ENCODE assay signal across 24 cellular contexts in the genomic region with DNA sequence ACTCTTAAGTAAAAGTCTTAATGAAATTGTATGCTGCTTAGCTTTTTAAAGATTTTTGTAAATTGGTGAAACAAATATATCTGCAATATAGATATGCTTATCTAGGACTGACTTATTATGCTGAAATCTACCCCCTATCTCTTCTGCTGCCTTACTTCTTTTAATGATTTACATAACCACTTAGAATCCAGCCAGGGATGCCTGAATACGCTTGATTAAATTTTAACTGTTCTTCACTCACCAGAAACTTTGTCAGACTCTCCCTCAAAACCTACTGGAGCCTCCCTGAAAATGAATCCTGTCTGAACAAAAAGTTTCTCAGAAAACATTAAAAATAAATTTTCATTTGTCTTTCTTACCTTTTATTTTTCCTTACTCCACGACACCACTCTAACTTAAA.
DNase-seq lines count a peak whose midpoint lies in the region; ATAC-seq, FAIRE-seq and TF ChIP-seq lines count a peak whose summit lies in the region.
"Had no signal": no experiment of that assay in that cellular context is flagged by ENCODE, and none has a peak within 500 bp of the region (broad histone marks: within the 10 kb centered on the region; RNA-seq: fewer than 3 reads in every experiment).

No MANE protein-coding gene starts in this region.

- TF ChIP-seq CTCF in A549 (IDR thresholded peaks at IDR 0.05) (no peak), GM23338 (conservative IDR thresholded peaks at IDR 0.05; ENCODE audit: low read depth in 2 of 2) (no peak), SU-DHL-6 (IDR thresholded peaks at IDR 0.05; ENCODE audit: insufficient read depth, low read length, poor library complexity, severe bottlenecking) (no peak)

- H4K20me1 ChIP-seq in GM23338 (replicated peaks; ENCODE audit: insufficient read depth) (no peaks in the 10 kb centered on the region), SU-DHL-6 (ENCODE audit: low read depth, low read length) (no peaks in the 10 kb centered on the region)

- H3K27ac ChIP-seq in A549: no peak overlapping the region; a peak in 1 of 6 replicates
- no peak overlapping the region for H3K27ac ChIP-seq in GM23338 (ENCODE audit: low read depth)
- peak overlapping the region; percentile 86 for H3K27ac ChIP-seq in SU-DHL-6 (ENCODE audit: low read depth, low read length)
- H3K27ac ChIP-seq: 22Rv1, HL-60 had no signal

- DNase-seq in A549 (ENCODE audit: low read depth in 1 of 2, low spot score in 1 of 2): no peak
- DNase-seq in GM23338 (ENCODE audit: low spot score): no peak
- peak; percentile 73 for DNase-seq in kidney tubule cell (ENCODE audit: low spot score)
- DNase-seq in activated CD4-positive, alpha-beta T cell treated with anti-CD3 and anti-CD28 coated beads, Interleukin-2, amount 10 ng/mL, durations not matched to agents 7 days and 5 days: no peak
- no peak for DNase-seq in stimulated activated CD4-positive, alpha-beta T cell treated with anti-CD3 and anti-CD28 coated beads, Interleukin-15, amount 100 ng/mL, for 24 hours
- DNase-seq in activated CD4-positive, alpha-beta T cell treated with anti-CD3 and anti-CD28 coated beads, Interleukin-2, amount 50 U/mL, for 1 hour: no peak
- DNase-seq: ACHN, H9, HFFc6, NCI-H1092, NCI-H1417 treated with DMSO at 0.1 percent for 48 hours, NCI-H1694 treated with DMSO at 0.1 percent for 48 hours, NCI-H2081 treated with DMSO at 0.1 percent for 48 hours, NCI-H2171, NCI-H226, NCI-H510A, NCI-H69 had no signal

- no peaks in the 10 kb centered on the region for H3K79me2 ChIP-seq in GM23338 (replicated peaks; ENCODE audit: insufficient read depth)
- no peaks in the 10 kb centered on the region for H3K79me2 ChIP-seq in SU-DHL-6 (ENCODE audit: insufficient read depth, low read length)

- H3F3A ChIP-seq in GM23338 (replicated peaks; ENCODE audit: low read depth) (no peaks in the 10 kb centered on the region), SU-DHL-6 (ENCODE audit: insufficient read depth) (peaks cover 29% of the 10 kb centered on the region)

- no peak for TF ChIP-seq POLR2A in A549 (IDR thresholded peaks at IDR 0.05; ENCODE audit: low read length)

- H3K4me1 ChIP-seq in A549 (peaks cover 26% of the 10 kb centered on the region), GM23338 (ENCODE audit: insufficient read depth) (peaks cover 11% of the 10 kb centered on the region; the same call in 1 of the 2 replicates)

- no peaks in the 10 kb centered on the region for H3K9me3 ChIP-seq in A549
- peaks cover 23% of the 10 kb centered on the region; the same call in 1 of the 2 replicates for H3K9me3 ChIP-seq in SU-DHL-6 (ENCODE audit: insufficient read depth, low read length)

- TF ChIP-seq EP300 in A549 (IDR thresholded peaks at IDR 0.05): no peak

- peaks cover 2% of the 10 kb centered on the region for H3K27me3 Mint-ChIP-seq in GM23338 (ENCODE audit: insufficient read depth, low read depth, poor library complexity)
- no peaks in the 10 kb centered on the region for H3K27me3 Mint-ChIP-seq in activated CD4-positive, alpha-beta T cell treated with anti-CD3 and anti-CD28 coated beads, Interleukin-2, amount 10 ng/mL, durations not matched to agents 7 days and 5 days
- H3K27me3 Mint-ChIP-seq: IgD-negative memory B cell had no signal

- H3K4me2 ChIP-seq in A549: peak overlapping the region; percentile 40
- no peak overlapping the region for H3K4me2 ChIP-seq in GM23338
- peak overlapping the region; percentile 54 for H3K4me2 ChIP-seq in SU-DHL-6 (ENCODE audit: low read depth, low read length, poor library complexity, severe bottlenecking)

- FAIRE-seq in A549 (lab: Jason Lieb, UNC): no peak
- FAIRE-seq: D721Med had no signal

- H3K9ac ChIP-seq in SU-DHL-6 (ENCODE audit: low read length): peak overlapping the region; percentile 45

- H3K4me3 ChIP-seq in A549: no peak overlapping the region
- no peak overlapping the region for H3K4me3 ChIP-seq in GM23338
- peak overlapping the region; percentile 8 for H3K4me3 ChIP-seq in SU-DHL-6 (ENCODE audit: insufficient read depth, low read length, poor library complexity, severe bottlenecking)

- TF ChIP-seq RAD21 in A549 (conservative IDR thresholded peaks at IDR 0.05 in 1 of 2, IDR thresholded peaks at IDR 0.05 in 1 of 2): no peak

- ATAC-seq in A549 (no peak), GM23338 (no peak), HG03139 (IDR thresholded peaks at IDR 0.05; ENCODE audit: unreplicated experiment) (no peak)
- ATAC-seq: SK-N-SH treated with all-trans-retinoic acid at 6 μM for 48 hours had no signal

- peaks cover 6% of the 10 kb centered on the region for H3K36me3 Mint-ChIP-seq in GM23338 (ENCODE audit: low read depth)
- peaks cover 6% of the 10 kb centered on the region for H3K36me3 Mint-ChIP-seq in activated CD4-positive, alpha-beta T cell treated with anti-CD3 and anti-CD28 coated beads, Interleukin-2, amount 10 ng/mL, durations not matched to agents 7 days and 5 days (ENCODE audit: low read depth)
- H3K36me3 Mint-ChIP-seq: IgD-negative memory B cell had no signal

- H3K9me2 ChIP-seq in GM23338 (ENCODE audit: insufficient read depth): no peaks in the 10 kb centered on the region
- H3K9me2 ChIP-seq in SU-DHL-6 (replicated peaks; ENCODE audit: insufficient read depth, low read length): no peaks in the 10 kb centered on the region

- H2AFZ ChIP-seq in GM23338 (no peak overlapping the region), SU-DHL-6 (ENCODE audit: low read depth, low read length, severe bottlenecking) (no peak overlapping the region)

- POLR2A ChIA-PET in A549 (lab: Yijun Ruan, JAX): no interaction called here
- POLR2A ChIA-PET in activated CD4-positive, alpha-beta T cell treated with anti-CD3 and anti-CD28 coated beads, Interleukin-2, amount 10 ng/mL, durations not matched to agents 7 days and 5 days (lab: Charles Lee): no interaction called here

- peaks cover 22% of the 10 kb centered on the region for H3K4me1 Mint-ChIP-seq in GM23338
- H3K4me1 Mint-ChIP-seq in activated CD4-positive, alpha-beta T cell treated with anti-CD3 and anti-CD28 coated beads, Interleukin-2, amount 10 ng/mL, durations not matched to agents 7 days and 5 days: peaks cover 14% of the 10 kb centered on the region

- H3K27me3 ChIP-seq in GM23338 (ENCODE audit: insufficient read depth) (no peaks in the 10 kb centered on the region), SU-DHL-6 (ENCODE audit: low read length) (no peaks in the 10 kb centered on the region)

- H3K9me3 Mint-ChIP-seq in GM23338: peaks cover 26% of the 10 kb centered on the region
- peaks cover 14% of the 10 kb centered on the region for H3K9me3 Mint-ChIP-seq in activated CD4-positive, alpha-beta T cell treated with anti-CD3 and anti-CD28 coated beads, Interleukin-2, amount 10 ng/mL, durations not matched to agents 7 days and 5 days
- H3K9me3 Mint-ChIP-seq: HFFc6 had no signal

- 0 out of 2 replicates have a peak overlapping the region, but pooled peaks have one; percentile 1 for H3K27ac Mint-ChIP-seq in GM23338
- no peak overlapping the region for H3K27ac Mint-ChIP-seq in activated CD4-positive, alpha-beta T cell treated with anti-CD3 and anti-CD28 coated beads, Interleukin-2, amount 10 ng/mL, durations not matched to agents 7 days and 5 days
- H3K27ac Mint-ChIP-seq: H9, HFFc6, IgD-negative memory B cell had no signal

- WGBS in A549 (ENCODE audit: missing lambda C conversion rate): 52% methylated on average over 2 of the region's 2 CpGs

- no peak overlapping the region for H3K4me3 Mint-ChIP-seq in GM23338
- no peak overlapping the region for H3K4me3 Mint-ChIP-seq in activated CD4-positive, alpha-beta T cell treated with anti-CD3 and anti-CD28 coated beads, Interleukin-2, amount 10 ng/mL, durations not matched to agents 7 days and 5 days
- H3K4me3 Mint-ChIP-seq: HFFc6, IgD-negative memory B cell had no signal

- H3K36me3 ChIP-seq in GM23338 (ENCODE audit: insufficient read depth): no peaks in the 10 kb centered on the region
- no peaks in the 10 kb centered on the region; the same call in 1 of the 2 replicates for H3K36me3 ChIP-seq in SU-DHL-6 (ENCODE audit: low read length)

- CTCF ChIA-PET in A549 (lab: Yijun Ruan, JAX): interaction anchor here (0.9 to 1.7 kb wide), 2 partner anchors 13 to 872 kb away, joined by 3 to 4 read pairs; no protein-coding TSS in a partner anchor
- CTCF ChIA-PET in activated CD4-positive, alpha-beta T cell treated with anti-CD3 and anti-CD28 coated beads, Interleukin-2, amount 10 ng/mL, durations not matched to agents 7 days and 5 days (lab: Charles Lee): interaction anchor here (0.6 to 1.5 kb wide), 2 partner anchors 11 to 1651 kb away, joined by 3 read pairs; no protein-coding TSS in a partner anchor

TF ChIP-seq in A549, 52 proteins besides CTCF, POLR2A, EP300 and RAD21 (continues in another document):
- TF ChIP-seq, protein P1, sequence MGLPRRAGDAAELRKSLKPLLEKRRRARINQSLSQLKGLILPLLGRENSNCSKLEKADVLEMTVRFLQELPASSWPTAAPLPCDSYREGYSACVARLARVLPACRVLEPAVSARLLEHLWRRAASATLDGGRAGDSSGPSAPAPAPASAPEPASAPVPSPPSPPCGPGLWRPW (IDR thresholded peaks at IDR 0.05): no peak
- no peak for TF ChIP-seq ZFP36 (IDR thresholded peaks at IDR 0.05; ENCODE audit: borderline replicate concordance, partially characterized antibody)
- TF ChIP-seq GATA3 (IDR thresholded peaks at IDR 0.05; ENCODE audit: borderline replicate concordance): no peak
- TF ChIP-seq HOXB5 (CRISPR knock-in tag; IDR thresholded peaks at IDR 0.05): no peak
- no peak for TF ChIP-seq NPAS2 (CRISPR knock-in tag; IDR thresholded peaks at IDR 0.05; ENCODE audit: borderline replicate concordance)

TF ChIP-seq in GM23338, 12 proteins besides CTCF, POLR2A, EP300 and RAD21 (continues in another document):
- TF ChIP-seq NANOG (IDR thresholded peaks at IDR 0.05; ENCODE audit: borderline replicate concordance): no peak
- TF ChIP-seq EZH2phosphoT487 (IDR thresholded peaks at IDR 0.05; ENCODE audit: unreplicated experiment): no peak
- no peak for TF ChIP-seq ZNF114 (CRISPR knock-in tag; IDR thresholded peaks at IDR 0.05)
